ENCODE assay signal across 1 cellular context in the genomic region with DNA sequence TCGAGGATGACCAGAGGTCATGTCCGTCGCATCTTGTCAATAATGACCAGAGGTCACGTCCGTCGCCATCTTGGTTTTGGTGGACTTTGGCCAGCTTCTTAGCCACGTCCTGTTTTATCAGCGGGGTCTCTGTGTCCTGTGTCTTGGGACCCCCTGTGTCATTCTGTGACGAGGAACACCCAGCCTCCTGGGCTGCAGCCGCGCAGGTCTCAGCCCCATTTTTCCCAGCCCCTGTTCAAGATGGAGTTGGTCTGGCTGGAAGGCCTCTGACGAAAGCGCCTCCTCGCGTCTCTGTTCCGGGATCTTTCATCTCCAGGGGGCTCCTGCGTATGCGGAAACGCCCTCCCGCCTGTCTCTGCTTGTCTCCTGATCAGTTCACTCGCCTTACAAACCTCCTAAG.
TF ChIP-seq lines count a peak whose summit lies in the region.

No MANE protein-coding gene starts in this region.

TF ChIP-seq in K562, 482 proteins besides CTCF, POLR2A, EP300 and RAD21 (continued from another document):
- TF ChIP-seq, protein P1, sequence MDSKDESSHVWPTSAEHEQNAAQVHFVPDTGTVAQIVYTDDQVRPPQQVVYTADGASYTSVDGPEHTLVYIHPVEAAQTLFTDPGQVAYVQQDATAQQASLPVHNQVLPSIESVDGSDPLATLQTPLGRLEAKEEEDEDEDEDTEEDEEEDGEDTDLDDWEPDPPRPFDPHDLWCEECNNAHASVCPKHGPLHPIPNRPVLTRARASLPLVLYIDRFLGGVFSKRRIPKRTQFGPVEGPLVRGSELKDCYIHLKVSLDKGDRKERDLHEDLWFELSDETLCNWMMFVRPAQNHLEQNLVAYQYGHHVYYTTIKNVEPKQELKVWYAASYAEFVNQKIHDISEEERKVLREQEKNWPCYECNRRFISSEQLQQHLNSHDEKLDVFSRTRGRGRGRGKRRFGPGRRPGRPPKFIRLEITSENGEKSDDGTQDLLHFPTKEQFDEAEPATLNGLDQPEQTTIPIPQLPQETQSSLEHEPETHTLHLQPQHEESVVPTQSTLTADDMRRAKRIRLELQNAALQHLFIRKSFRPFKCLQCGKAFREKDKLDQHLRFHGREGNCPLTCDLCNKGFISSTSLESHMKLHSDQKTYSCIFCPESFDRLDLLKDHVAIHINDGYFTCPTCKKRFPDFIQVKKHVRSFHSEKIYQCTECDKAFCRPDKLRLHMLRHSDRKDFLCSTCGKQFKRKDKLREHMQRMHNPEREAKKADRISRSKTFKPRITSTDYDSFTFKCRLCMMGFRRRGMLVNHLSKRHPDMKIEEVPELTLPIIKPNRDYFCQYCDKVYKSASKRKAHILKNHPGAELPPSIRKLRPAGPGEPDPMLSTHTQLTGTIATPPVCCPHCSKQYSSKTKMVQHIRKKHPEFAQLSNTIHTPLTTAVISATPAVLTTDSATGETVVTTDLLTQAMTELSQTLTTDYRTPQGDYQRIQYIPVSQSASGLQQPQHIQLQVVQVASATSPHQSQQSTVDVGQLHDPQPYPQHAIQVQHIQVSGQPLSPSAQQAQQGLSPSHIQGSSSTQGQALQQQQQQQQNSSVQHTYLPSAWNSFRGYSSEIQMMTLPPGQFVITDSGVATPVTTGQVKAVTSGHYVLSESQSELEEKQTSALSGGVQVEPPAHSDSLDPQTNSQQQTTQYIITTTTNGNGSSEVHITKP (IDR thresholded peaks at IDR 0.05; ENCODE audit: partially characterized antibody): no peak
- TF ChIP-seq ZNF408 (CRISPR knock-in tag; IDR thresholded peaks at IDR 0.05; ENCODE audit: low read depth): no peak
- no peak for TF ChIP-seq THRAP3 (IDR thresholded peaks at IDR 0.05; ENCODE audit: borderline replicate concordance)
- no peak for TF ChIP-seq SP2 (IDR thresholded peaks at IDR 0.05; ENCODE audit: extremely low read depth, low read depth, low read length, poor library complexity, severe bottlenecking)
- no peak for TF ChIP-seq STAT5B (CRISPR knock-in tag; IDR thresholded peaks at IDR 0.05)
- no peak for TF ChIP-seq RBM14 (IDR thresholded peaks at IDR 0.05; ENCODE audit: borderline replicate concordance, insufficient read depth, low read depth, low read length)
- no peak for TF ChIP-seq ZC3H4 (CRISPR knock-in tag; IDR thresholded peaks at IDR 0.05; ENCODE audit: borderline replicate concordance)
- no peak for TF ChIP-seq ETS2 (tag; IDR thresholded peaks at IDR 0.05; ENCODE audit: borderline replicate concordance, poor library complexity, severe bottlenecking)
- TF ChIP-seq ZNF324 (CRISPR knock-in tag; IDR thresholded peaks at IDR 0.05): no peak
- TF ChIP-seq NONO (IDR thresholded peaks at IDR 0.05; ENCODE audit: low read depth in 2 of 2, low read length in 1 of 2): no peak
TF ChIP-seq in K562: peak in this region for 0.
